8 cellular contexts compared by ENCODE assay signal in the genomic region with DNA sequence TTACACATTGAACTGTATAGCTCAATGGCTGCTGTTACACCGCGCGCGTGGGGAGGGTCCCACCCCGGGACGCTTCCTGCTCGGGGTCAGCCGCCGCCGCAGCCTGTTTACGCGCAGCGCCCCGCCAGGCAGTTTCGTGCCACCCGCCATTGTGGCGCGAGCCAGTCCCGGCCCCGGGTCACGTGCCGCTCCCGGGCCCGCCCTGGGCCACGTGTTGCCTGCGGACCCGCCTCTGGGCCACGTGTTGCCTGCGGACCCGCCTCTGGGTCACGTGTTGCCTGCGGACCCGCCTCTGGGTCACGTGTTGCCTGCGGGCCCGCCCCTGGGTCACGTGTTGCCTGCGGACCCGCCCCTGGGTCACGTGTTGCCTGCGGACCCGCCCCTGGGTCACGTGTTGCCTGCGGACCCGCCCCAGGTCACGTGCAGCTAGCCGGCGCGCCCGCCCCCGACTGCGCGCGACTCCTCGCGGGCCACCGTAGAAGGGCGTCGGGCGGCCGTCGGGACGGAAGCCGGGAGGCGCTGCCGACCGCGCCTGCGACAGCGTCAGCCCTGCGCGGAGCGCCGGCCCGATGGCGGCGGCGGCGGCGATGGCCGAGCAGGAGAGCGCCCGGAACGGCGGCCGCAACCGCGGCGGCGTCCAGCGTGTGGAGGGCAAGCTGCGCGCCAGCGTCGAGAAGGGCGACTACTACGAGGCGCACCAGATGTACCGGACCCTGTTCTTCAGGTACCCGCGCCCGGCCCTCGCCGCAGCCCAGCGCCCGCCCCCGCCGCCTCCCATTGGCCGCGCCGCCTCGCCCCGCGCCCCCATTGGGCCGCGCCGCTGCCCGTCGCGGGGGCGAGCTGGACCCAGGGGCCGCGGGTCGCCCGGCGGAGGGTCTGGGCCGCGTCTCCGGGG. TPM values are rescaled to one million over a fixed set of nuclear protein-coding genes. Genes with fewer than 3 reads are reported as not detected.
A peak's percentile ranks its signal among the peaks of the same experiment; 100 is the strongest.
DNase-seq lines count a peak whose midpoint lies in the region; ATAC-seq lines count a peak whose summit lies in the region.

A gene with protein sequence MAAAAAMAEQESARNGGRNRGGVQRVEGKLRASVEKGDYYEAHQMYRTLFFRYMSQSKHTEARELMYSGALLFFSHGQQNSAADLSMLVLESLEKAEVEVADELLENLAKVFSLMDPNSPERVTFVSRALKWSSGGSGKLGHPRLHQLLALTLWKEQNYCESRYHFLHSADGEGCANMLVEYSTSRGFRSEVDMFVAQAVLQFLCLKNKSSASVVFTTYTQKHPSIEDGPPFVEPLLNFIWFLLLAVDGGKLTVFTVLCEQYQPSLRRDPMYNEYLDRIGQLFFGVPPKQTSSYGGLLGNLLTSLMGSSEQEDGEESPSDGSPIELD (plus strand): TSS at position 478 of the 895 bp plus-strand sequence. CDS start 92 bp downstream, at position 570.

- H3K36me3 ChIP-seq in CD8-positive, alpha-beta memory T cell (ENCODE audit: insufficient read depth, low read length) = peaks cover 6% of the 10 kb centered on the region
- peaks cover 9% of the 10 kb centered on the region for H3K36me3 ChIP-seq in endocrine pancreas (ENCODE audit: control insufficient read depth, insufficient read depth, low read length)

- peak; percentile 76 for ATAC-seq in GM19455 (IDR thresholded peaks at IDR 0.05; ENCODE audit: unreplicated experiment)

- no peaks in the 10 kb centered on the region for H3K27me3 Mint-ChIP-seq in CD8-positive, alpha-beta memory T cell

- H3K4me1 ChIP-seq in CD8-positive, alpha-beta memory T cell (ENCODE audit: insufficient read depth, low read length) = peaks cover 36% of the 10 kb centered on the region
- H3K4me1 ChIP-seq in endocrine pancreas (ENCODE audit: control insufficient read depth, insufficient read depth, low read length) = no peaks in the 10 kb centered on the region

- H3K9me3 ChIP-seq in CD8-positive, alpha-beta memory T cell (ENCODE audit: low read length) = no peaks in the 10 kb centered on the region
- H3K9me3 ChIP-seq in endocrine pancreas (ENCODE audit: control insufficient read depth, low read length) = no peaks in the 10 kb centered on the region

- peaks cover 0 to 34% (median 2%) of the 10 kb centered on the region in 3 donors for H3K36me3 Mint-ChIP-seq in CD8-positive, alpha-beta memory T cell

- H3K4me3 Mint-ChIP-seq in CD8-positive, alpha-beta memory T cell = peak within 1 kb of the TSS; percentile 87 to 99 (median 92)

- POLR2A ChIA-PET in CD8-positive, alpha-beta memory T cell (lab: Charles Lee) = interaction anchor here (0.5 to 1.8 kb wide), 6 partner anchors 12 to 727 kb away, joined by 3 to 10 read pairs (median 5); partner anchors contain the start of genes COX19 and ZFAND2A

- DNase-seq in CD8-positive, alpha-beta memory T cell = peak; percentile 95 to 99 (median 99)
- DNase-seq in HPDE6-E6E7 (ENCODE audit: extremely low spot score) = peak; percentile 78
- peak; percentile 91 for DNase-seq in NOMO-1 treated with DMSO at 0.1 percent for 48 hours (lab: John Stamatoyannopoulos, UW; ENCODE audit: unreplicated experiment)
- DNase-seq in activated CD8-positive, alpha-beta memory T cell treated with anti-CD3 and anti-CD28 coated beads for 48 hours (ENCODE audit: low read depth in 2 of 3, low spot score in 2 of 3) = peak; percentile 81 to 94 (median 90)
- peak; percentile 99 for DNase-seq in mesenteric fat pad (ENCODE audit: low spot score)
- DNase-seq in stimulated activated CD8-positive, alpha-beta memory T cell treated with anti-CD3 and anti-CD28 coated beads, Interleukin-15, amount 100 ng/mL, for 24 hours (ENCODE audit: low read depth) = peak; percentile 93

- peak within 1 kb of the TSS; percentile 87 to 97 (median 94) for H3K27ac Mint-ChIP-seq in CD8-positive, alpha-beta memory T cell

- H3K27me3 ChIP-seq in CD8-positive, alpha-beta memory T cell (ENCODE audit: insufficient read depth, low read length, poor library complexity, severe bottlenecking) = no peaks in the 10 kb centered on the region
- H3K27me3 ChIP-seq in endocrine pancreas (ENCODE audit: control insufficient read depth, insufficient read depth, low read length) = no peaks in the 10 kb centered on the region

- H3K9me3 Mint-ChIP-seq in CD8-positive, alpha-beta memory T cell = no peaks in the 10 kb centered on the region

- CTCF ChIA-PET in CD8-positive, alpha-beta memory T cell (lab: Charles Lee) = interaction anchor here (1.0 to 2.1 kb wide), 8 partner anchors 25 to 555 kb away, joined by 3 to 9 read pairs (median 4); partner anchors contain the start of gene SUN1

- H3K4me1 Mint-ChIP-seq in CD8-positive, alpha-beta memory T cell = peaks cover 25 to 38% (median 29%) of the 10 kb centered on the region in 3 donors

- H3K9ac ChIP-seq in endocrine pancreas (ENCODE audit: control insufficient read depth, insufficient read depth, low read length) = peak within 1 kb of the TSS; percentile 82

- H3K4me3 ChIP-seq in CD8-positive, alpha-beta memory T cell (ENCODE audit: low read length) = peak within 1 kb of the TSS; percentile 66
- no peak within 1 kb of the TSS for H3K4me3 ChIP-seq in endocrine pancreas (ENCODE audit: control insufficient read depth, insufficient read depth, low read length)

- peak within 1 kb of the TSS; percentile 74 for H3K27ac ChIP-seq in CD8-positive, alpha-beta memory T cell (ENCODE audit: low read depth, low read length)

RNA-seq across cellular contexts. Expression of the gene that starts here (rescaled TPM):
- total RNA-seq in CD8-positive, alpha-beta memory T cell = 10 to 100 TPM; 39.9 to 44.9 TPM
- 33.6 TPM for polyA plus RNA-seq in CD8-positive, alpha-beta memory T cell
- total RNA-seq in mesenteric fat pad = 29.8 TPM
